ENCODE assay signal across 1 cellular context in the genomic region with DNA sequence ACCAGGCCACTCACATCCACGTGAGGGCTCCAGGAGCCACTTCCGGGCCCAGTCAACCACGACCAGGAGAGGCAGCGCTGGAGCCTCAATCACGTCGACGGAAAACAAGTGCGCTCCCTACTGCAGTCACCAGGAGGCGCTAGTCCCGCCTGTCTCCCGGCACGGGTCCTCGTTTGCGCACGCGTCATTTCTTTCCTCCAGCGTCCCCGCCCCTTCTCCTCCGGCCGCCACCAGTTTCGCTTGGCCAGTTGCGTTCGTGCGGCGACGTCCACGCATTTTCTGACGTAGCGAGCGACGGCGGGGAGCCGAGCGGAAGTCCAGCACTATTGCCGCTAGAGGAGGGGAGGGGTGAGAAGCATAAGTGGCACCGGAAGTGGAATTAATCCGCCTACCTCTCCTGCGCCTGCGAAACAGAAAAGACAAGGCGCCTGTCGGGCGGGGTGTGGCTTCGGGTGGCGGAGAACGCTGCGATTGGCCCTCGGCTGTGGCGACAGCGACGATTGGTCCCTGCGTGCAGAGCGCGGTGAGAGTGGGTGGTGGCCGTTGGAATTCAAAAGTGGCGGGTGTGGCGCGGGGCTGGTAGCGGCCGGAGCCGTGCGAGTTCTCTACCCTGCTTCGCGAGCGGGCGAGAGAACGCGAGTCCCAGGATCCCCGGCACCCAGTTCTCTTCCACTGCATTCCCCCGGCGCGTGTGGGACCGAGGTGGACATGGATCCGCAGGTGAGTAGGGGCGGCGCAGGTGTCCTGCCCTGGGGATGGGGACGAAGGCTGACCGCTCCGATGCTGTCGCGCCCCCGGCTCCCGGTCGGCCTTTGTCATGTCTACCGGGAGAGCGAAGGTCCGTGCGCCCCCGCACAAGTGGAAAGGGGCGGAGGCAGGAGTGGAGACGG.
TF ChIP-seq lines count a peak whose summit lies in the region.

Gene KIFC1 (plus strand): TSS at position 546 of the 890 bp plus-strand sequence. CDS start 163 bp downstream, at position 709.

TF ChIP-seq in GM12878, 131 proteins besides CTCF, POLR2A, EP300 and RAD21 (continued from another document):
- TF ChIP-seq ZNF687 (IDR thresholded peaks at IDR 0.05) (peak; percentile 89; the same call in 1 of the 2 replicates), NFIC (IDR thresholded peaks at IDR 0.05; ENCODE audit: low read depth, low read length) (no peak), MLLT1 (IDR thresholded peaks at IDR 0.05) (0 out of 2 replicates have a peak, but pooled peaks have one; percentile 24), FOXM1 (IDR thresholded peaks at IDR 0.05; ENCODE audit: low read depth, low read length) (peak; percentile 54; the same call in 1 of the 2 replicates), E2F8 (IDR thresholded peaks at IDR 0.05; ENCODE audit: low read depth, partially characterized antibody) (no peak), SIN3A (IDR thresholded peaks at IDR 0.05; ENCODE audit: low read depth, low read length) (peak; percentile 99), CBFB (IDR thresholded peaks at IDR 0.05; ENCODE audit: low read depth) (0 out of 2 replicates have a peak, but pooled peaks have one; percentile 15), MYB (IDR thresholded peaks at IDR 0.05; ENCODE audit: borderline replicate concordance, low read depth, low read length) (no peak), BMI1 (IDR thresholded peaks at IDR 0.05; ENCODE audit: borderline replicate concordance) (no peak), SRF (IDR thresholded peaks at IDR 0.05; ENCODE audit: low read depth in 2 of 2, low read length in 2 of 2) (peak in 1 of 2 experiments; percentile 66; a peak in 1 of 4 replicates), MAX (IDR thresholded peaks at IDR 0.05; ENCODE audit: low read depth, low read length) (no peak; the same call in 1 of the 2 replicates), DPF2 (IDR thresholded peaks at IDR 0.05) (0 out of 2 replicates have a peak, but pooled peaks have one; percentile 31), POU2F2 (IDR thresholded peaks at IDR 0.05; ENCODE audit: borderline replicate concordance, low read depth, low read length) (0 out of 3 replicates have a peak, but pooled peaks have one; percentile 30), RAD51 (IDR thresholded peaks at IDR 0.05) (peak; percentile 72; the same call in 1 of the 2 replicates), IRF5 (IDR thresholded peaks at IDR 0.05; ENCODE audit: borderline replicate concordance) (peak; percentile 68; the same call in 1 of the 2 replicates), GATAD2B (conservative IDR thresholded peaks at IDR 0.05; ENCODE audit: low read depth) (peak; percentile 64), SMAD1 (IDR thresholded peaks at IDR 0.05; ENCODE audit: low read depth, partially characterized antibody) (no peak), KAT2A (conservative IDR thresholded peaks at IDR 0.05; ENCODE audit: control insufficient read depth, low read depth, low read length) (no peak)
- TF ChIP-seq, protein P1, sequence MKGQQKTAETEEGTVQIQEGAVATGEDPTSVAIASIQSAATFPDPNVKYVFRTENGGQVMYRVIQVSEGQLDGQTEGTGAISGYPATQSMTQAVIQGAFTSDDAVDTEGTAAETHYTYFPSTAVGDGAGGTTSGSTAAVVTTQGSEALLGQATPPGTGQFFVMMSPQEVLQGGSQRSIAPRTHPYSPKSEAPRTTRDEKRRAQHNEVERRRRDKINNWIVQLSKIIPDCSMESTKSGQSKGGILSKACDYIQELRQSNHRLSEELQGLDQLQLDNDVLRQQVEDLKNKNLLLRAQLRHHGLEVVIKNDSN (IDR thresholded peaks at IDR 0.05; ENCODE audit: borderline replicate concordance, extremely low read length, insufficient read depth, low read depth, low read length) = no peak
- TF ChIP-seq, protein P2, sequence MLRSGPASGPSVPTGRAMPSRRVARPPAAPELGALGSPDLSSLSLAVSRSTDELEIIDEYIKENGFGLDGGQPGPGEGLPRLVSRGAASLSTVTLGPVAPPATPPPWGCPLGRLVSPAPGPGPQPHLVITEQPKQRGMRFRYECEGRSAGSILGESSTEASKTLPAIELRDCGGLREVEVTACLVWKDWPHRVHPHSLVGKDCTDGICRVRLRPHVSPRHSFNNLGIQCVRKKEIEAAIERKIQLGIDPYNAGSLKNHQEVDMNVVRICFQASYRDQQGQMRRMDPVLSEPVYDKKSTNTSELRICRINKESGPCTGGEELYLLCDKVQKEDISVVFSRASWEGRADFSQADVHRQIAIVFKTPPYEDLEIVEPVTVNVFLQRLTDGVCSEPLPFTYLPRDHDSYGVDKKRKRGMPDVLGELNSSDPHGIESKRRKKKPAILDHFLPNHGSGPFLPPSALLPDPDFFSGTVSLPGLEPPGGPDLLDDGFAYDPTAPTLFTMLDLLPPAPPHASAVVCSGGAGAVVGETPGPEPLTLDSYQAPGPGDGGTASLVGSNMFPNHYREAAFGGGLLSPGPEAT (IDR thresholded peaks at IDR 0.05; ENCODE audit: low read depth) = peak; percentile 56
